Comparison of ENCODE assay signal across 12 cellular contexts in genomic region chr4:88291003-88291402, GRCh38. TPM values are rescaled to one million over a fixed set of nuclear protein-coding genes. Genes with fewer than 3 reads are reported as not detected.
DNase-seq lines count a peak whose midpoint lies in the region; FAIRE-seq and TF ChIP-seq lines count a peak whose summit lies in the region.
"Had no signal": no experiment of that assay in that cellular context is flagged by ENCODE, and none has a peak within 500 bp of the region (broad histone marks: within the 10 kb centered on the region; RNA-seq: fewer than 3 reads in every experiment).

No MANE protein-coding gene starts in this region.

- TF ChIP-seq CTCF in dorsolateral prefrontal cortex (IDR thresholded peaks at IDR 0.05 in 54 of 56, conservative IDR thresholded peaks at IDR 0.05 in 2 of 56; ENCODE audit: low read depth in 1 of 56, partially characterized antibody in 56 of 56) (peak in 1 of 56 donors; percentile 18), uterus (IDR thresholded peaks at IDR 0.05) (no peak), HFFc6 (IDR thresholded peaks at IDR 0.05) (no peak)

- peak; percentile 41 for DNase-seq in NCI-H748 (lab: John Stamatoyannopoulos, UW; ENCODE audit: unreplicated experiment)
- DNase-seq in NCI-H748 treated with DMSO at 0.1 percent for 48 hours (lab: John Stamatoyannopoulos, UW) = no peak
- DNase-seq in dorsolateral prefrontal cortex = peak in 1 of 10 donors; percentile 32
- DNase-seq in uterus = peak in 1 of 2 donors; percentile 58
- DNase-seq in GM19238 (ENCODE audit: insufficient read length, low spot score) = no peak
- no peak for DNase-seq in HFFc6
- no peak for DNase-seq in H54 (ENCODE audit: insufficient read length, low spot score)
- DNase-seq: activated CD8-positive, alpha-beta memory T cell treated with anti-CD3 and anti-CD28 coated beads, Interleukin-2, amount 50 U/mL, for 48 hours; central memory CD4-positive, alpha-beta T cell; T1000 had no signal

- no peak overlapping the region for H3K27ac Mint-ChIP-seq in HFFc6
- H3K27ac Mint-ChIP-seq: stimulated activated memory B cell treated with anti-CD40 and anti-IgM and Interleukin-4, amounts not matched to agents 10 μg/mL and 1 μg/mL and 100 μg/mL, for 72 hours had no signal

- no peaks in the 10 kb centered on the region for H3K36me3 ChIP-seq in uterus

- TF ChIP-seq POLR2A in uterus (IDR thresholded peaks at IDR 0.05) (no peak), H54 (IDR thresholded peaks at IDR 0.05; ENCODE audit: low read depth, low read length) (no peak)

- H3K27me3 Mint-ChIP-seq in HFFc6 (ENCODE audit: insufficient read depth) = peaks cover 16% of the 10 kb centered on the region
- H3K27me3 Mint-ChIP-seq: stimulated activated memory B cell treated with anti-CD40 and anti-IgM and Interleukin-4, amounts not matched to agents 10 μg/mL and 1 μg/mL and 100 μg/mL, for 72 hours had no signal

- H3K4me3 Mint-ChIP-seq in HFFc6 = no peak overlapping the region
- H3K4me3 Mint-ChIP-seq: stimulated activated memory B cell treated with anti-CD40 and anti-IgM and Interleukin-4, amounts not matched to agents 10 μg/mL and 1 μg/mL and 100 μg/mL, for 72 hours had no signal

- H3K27ac ChIP-seq in dorsolateral prefrontal cortex = peak overlapping the region in 57 of 59 donors; percentile 27 to 96 (median 81)
- peak overlapping the region; percentile 80 for H3K27ac ChIP-seq in layer of hippocampus (ENCODE audit: low read depth, low read length)
- H3K27ac ChIP-seq in uterus = peak overlapping the region; percentile 67 to 77

- no peak for FAIRE-seq in H54 (lab: Jason Lieb, UNC)

- H3K9me3 ChIP-seq in uterus = no peaks in the 10 kb centered on the region

- intact Hi-C loops in dorsolateral prefrontal cortex (cut with DNase I) = no loop called here
- intact Hi-C loops in uterus (cut with DNase I; ENCODE audit: low total_unique reads) = no loop called here

- H3K4me3 ChIP-seq in dorsolateral prefrontal cortex = peak overlapping the region in 42 of 59 donors; percentile 3 to 51 (median 28)
- no peak overlapping the region for H3K4me3 ChIP-seq in uterus

- no peaks in the 10 kb centered on the region for H3K4me1 Mint-ChIP-seq in HFFc6 (ENCODE audit: low read depth)
- H3K4me1 Mint-ChIP-seq: stimulated activated memory B cell treated with anti-CD40 and anti-IgM and Interleukin-4, amounts not matched to agents 10 μg/mL and 1 μg/mL and 100 μg/mL, for 72 hours had no signal

- H3K4me1 ChIP-seq in uterus = no peaks in the 10 kb centered on the region

- H3K27me3 ChIP-seq in dorsolateral prefrontal cortex = no peaks in the 10 kb centered on the region
- no peaks in the 10 kb centered on the region for H3K27me3 ChIP-seq in layer of hippocampus (ENCODE audit: control insufficient read depth, insufficient read depth, low read length)
- no peaks in the 10 kb centered on the region for H3K27me3 ChIP-seq in uterus

- H3K9me3 Mint-ChIP-seq in HFFc6 = no peaks in the 10 kb centered on the region
- H3K9me3 Mint-ChIP-seq: stimulated activated memory B cell treated with anti-CD40 and anti-IgM and Interleukin-4, amounts not matched to agents 10 μg/mL and 1 μg/mL and 100 μg/mL, for 72 hours had no signal

- no peaks in the 10 kb centered on the region for H3K36me3 Mint-ChIP-seq in HFFc6 (ENCODE audit: low read depth)
- H3K36me3 Mint-ChIP-seq: stimulated activated memory B cell treated with anti-CD40 and anti-IgM and Interleukin-4, amounts not matched to agents 10 μg/mL and 1 μg/mL and 100 μg/mL, for 72 hours had no signal

RNA-seq across cellular contexts. Expression of gene PPM1K, which starts 6.6 kb away (rescaled TPM):
- total RNA-seq in dorsolateral prefrontal cortex (100 to 1,000 TPM in 119 of 120 experiments, 10 to 100 TPM in 1; 96.3 to 246 (median 167) TPM), uterus (100 to 1,000 TPM in 1 of 4 donors, 10 to 100 TPM in 3; 64.7 to 159 (median 83.0) TPM)
- 10 to 100 TPM in 1 of 6 experiments, 1 to 10 TPM in 5; 5.8 to 11.6 (median 6.7) TPM for total RNA-seq in HFFc6 (2021; fragmentation: NEBNext Ultra II Directional; extraction: Animal tissue kit (Norgen Biotek cat#: 25700))

Comparison
In these comparisons a context has a peak if more than half of its experiments do, and no peak if none do; other contexts are left out.
1. H3K4me3 ChIP-seq: peak in dorsolateral prefrontal cortex (42 of 59); none in uterus (0 of 2).
2. RNA of gene PPM1K, which starts 6.6 kb away (total RNA-seq): 96.3 to 246 TPM in dorsolateral prefrontal cortex and 64.7 to 159 TPM in uterus; 5.8 to 11.6 TPM in HFFc6; every median in the first group is over 4 times any median in the second.
3. Peak in every context shown above with its lines, with median percentiles within 50 percentile points of each other: H3K27ac ChIP-seq.